ENCODE assay signal across 8 cellular contexts in genomic region chr11:62923634-62924411, GRCh38. TPM values are rescaled to one million over a fixed set of nuclear protein-coding genes. Genes with fewer than 3 reads are reported as not detected.
DNase-seq lines count a peak whose midpoint lies in the region; ATAC-seq lines count a peak whose summit lies in the region.

No MANE protein-coding gene starts in this region.

- H3K4me3 Mint-ChIP-seq in activated CD4-positive, alpha-beta T cell treated with anti-CD3 and anti-CD28 coated beads, Interleukin-2, amount 10 ng/mL, durations not matched to agents 24 days and 14 days = peak overlapping the region; percentile 6
- H3K4me3 Mint-ChIP-seq in stimulated activated effector memory CD8-positive, alpha-beta T cell treated with anti-CD3 and anti-CD28 coated beads, Interleukin-12 subunit alpha, Interleukin-12 subunit beta, amount 100 ng/mL, for 72 hours = peak overlapping the region; percentile 70

- H3K27ac Mint-ChIP-seq in activated CD4-positive, alpha-beta T cell treated with anti-CD3 and anti-CD28 coated beads, Interleukin-2, amount 10 ng/mL, durations not matched to agents 24 days and 14 days = no peak overlapping the region
- no peak overlapping the region for H3K27ac Mint-ChIP-seq in stimulated activated effector memory CD8-positive, alpha-beta T cell treated with anti-CD3 and anti-CD28 coated beads, Interleukin-12 subunit alpha, Interleukin-12 subunit beta, amount 100 ng/mL, for 72 hours

- H3K4me1 Mint-ChIP-seq in activated CD4-positive, alpha-beta T cell treated with anti-CD3 and anti-CD28 coated beads, Interleukin-2, amount 10 ng/mL, durations not matched to agents 24 days and 14 days = peaks cover 14% of the 10 kb centered on the region
- peaks cover 32% of the 10 kb centered on the region for H3K4me1 Mint-ChIP-seq in stimulated activated effector memory CD8-positive, alpha-beta T cell treated with anti-CD3 and anti-CD28 coated beads, Interleukin-12 subunit alpha, Interleukin-12 subunit beta, amount 100 ng/mL, for 72 hours

- intact Hi-C loops in activated CD4-positive, alpha-beta T cell treated with anti-CD3 and anti-CD28 coated beads, Interleukin-2, amount 10 ng/mL, durations not matched to agents 24 days and 14 days (cut with micrococcal nuclease) = no loop called here
- intact Hi-C loops in left ventricle myocardium superior (cut with micrococcal nuclease) = no loop called here

- DNase-seq in NCI-H2227 treated with DMSO at 0.1 percent for 48 hours (lab: John Stamatoyannopoulos, UW) = peak; percentile 26
- DNase-seq in NCI-H2227 (lab: John Stamatoyannopoulos, UW; ENCODE audit: unreplicated experiment) = no peak
- DNase-seq in activated CD4-positive, alpha-beta T cell treated with anti-CD3 and anti-CD28 coated beads, Interleukin-2, amount 10 ng/mL, durations not matched to agents 24 days and 14 days = peak; percentile 62
- peak; percentile 48 for DNase-seq in left ventricle myocardium superior
- DNase-seq in stimulated activated effector memory CD8-positive, alpha-beta T cell treated with anti-CD3 and anti-CD28 coated beads, Interleukin-12 subunit alpha, Interleukin-12 subunit beta, amount 100 ng/mL, for 72 hours (ENCODE audit: low spot score in 2 of 2) = no peak
- DNase-seq in Kasumi-1 (lab: John Stamatoyannopoulos, UW) = no peak
- DNase-seq in NCI-H1694 treated with DMSO at 0.1 percent for 48 hours (lab: John Stamatoyannopoulos, UW) = no peak

- no peaks in the 10 kb centered on the region for H3K9me3 Mint-ChIP-seq in activated CD4-positive, alpha-beta T cell treated with anti-CD3 and anti-CD28 coated beads, Interleukin-2, amount 10 ng/mL, durations not matched to agents 24 days and 14 days
- no peaks in the 10 kb centered on the region for H3K9me3 Mint-ChIP-seq in stimulated activated effector memory CD8-positive, alpha-beta T cell treated with anti-CD3 and anti-CD28 coated beads, Interleukin-12 subunit alpha, Interleukin-12 subunit beta, amount 100 ng/mL, for 72 hours

- peaks cover 70% of the 10 kb centered on the region for H3K27me3 Mint-ChIP-seq in activated CD4-positive, alpha-beta T cell treated with anti-CD3 and anti-CD28 coated beads, Interleukin-2, amount 10 ng/mL, durations not matched to agents 24 days and 14 days

- no peaks in the 10 kb centered on the region for H3K36me3 Mint-ChIP-seq in activated CD4-positive, alpha-beta T cell treated with anti-CD3 and anti-CD28 coated beads, Interleukin-2, amount 10 ng/mL, durations not matched to agents 24 days and 14 days (ENCODE audit: low read depth)
- no peaks in the 10 kb centered on the region for H3K36me3 Mint-ChIP-seq in stimulated activated effector memory CD8-positive, alpha-beta T cell treated with anti-CD3 and anti-CD28 coated beads, Interleukin-12 subunit alpha, Interleukin-12 subunit beta, amount 100 ng/mL, for 72 hours

- ATAC-seq in left ventricle myocardium superior (peak; percentile 41), GM19324 (IDR thresholded peaks at IDR 0.05; ENCODE audit: low FRiP score, unreplicated experiment) (no peak)
- ATAC-seq in stimulated activated effector memory CD8-positive, alpha-beta T cell treated with anti-CD3 and anti-CD28 coated beads, Interleukin-12 subunit alpha, Interleukin-12 subunit beta, amount 100 ng/mL, for 72 hours = no peak

RNA-seq across cellular contexts. Expression of gene CHRM1, which starts 2.7 kb away (rescaled TPM):
- total RNA-seq in activated CD4-positive, alpha-beta T cell treated with anti-CD3 and anti-CD28 coated beads, Interleukin-2, amount 10 ng/mL, durations not matched to agents 24 days and 14 days = not detected in 2 replicates
- 0.07 TPM for total RNA-seq in left ventricle myocardium superior

RNA-seq across cellular contexts. Expression of gene SLC3A2, which starts 43.1 kb away (rescaled TPM):
- total RNA-seq in activated CD4-positive, alpha-beta T cell treated with anti-CD3 and anti-CD28 coated beads, Interleukin-2, amount 10 ng/mL, durations not matched to agents 24 days and 14 days = 364 and 379 TPM in 2 replicates
- 36.4 TPM for total RNA-seq in left ventricle myocardium superior

Comparison
In these comparisons a context has a peak if more than half of its experiments do, and no peak if none do; other contexts are left out.
1. DNase-seq: peak in NCI-H2227 treated with DMSO at 0.1 percent for 48 hours (single experiment), activated CD4-positive, alpha-beta T cell treated with anti-CD3 and anti-CD28 coated beads, Interleukin-2, amount 10 ng/mL, durations not matched to agents 24 days and 14 days (single experiment) and left ventricle myocardium superior (single experiment); none in NCI-H2227 (single experiment), stimulated activated effector memory CD8-positive, alpha-beta T cell treated with anti-CD3 and anti-CD28 coated beads, Interleukin-12 subunit alpha, Interleukin-12 subunit beta, amount 100 ng/mL, for 72 hours (0 of 2), Kasumi-1 (0 of 2) and NCI-H1694 treated with DMSO at 0.1 percent for 48 hours (single experiment).